9 cellular contexts compared by ENCODE assay signal in genomic region chr7:101990811-101991418, GRCh38.
DNase-seq lines count a peak whose midpoint lies in the region; ATAC-seq and TF ChIP-seq lines count a peak whose summit lies in the region.
"Had no signal": no experiment of that assay in that cellular context is flagged by ENCODE, and none has a peak within 500 bp of the region (broad histone marks: within the 10 kb centered on the region; RNA-seq: fewer than 3 reads in every experiment).

No MANE protein-coding gene starts in this region.

- CTCF ChIA-PET in activated CD8-positive, alpha-beta T cell treated with anti-CD3 and anti-CD28 coated beads for 36 hours (lab: Charles Lee): no interaction called here

- POLR2A ChIA-PET in activated CD8-positive, alpha-beta T cell treated with anti-CD3 and anti-CD28 coated beads for 36 hours (lab: Charles Lee): interaction anchor here (0.5 kb wide), 1 partner anchor 58 kb away, joined by 3 read pairs; no protein-coding TSS in a partner anchor

- H3K9me3 Mint-ChIP-seq in activated CD8-positive, alpha-beta T cell treated with anti-CD3 and anti-CD28 coated beads for 36 hours: no peaks in the 10 kb centered on the region
- no peaks in the 10 kb centered on the region for H3K9me3 Mint-ChIP-seq in osteocyte (ENCODE audit: unreplicated experiment)

- H3K27me3 Mint-ChIP-seq in activated CD8-positive, alpha-beta T cell treated with anti-CD3 and anti-CD28 coated beads for 36 hours: no peaks in the 10 kb centered on the region
- no peaks in the 10 kb centered on the region for H3K27me3 Mint-ChIP-seq in osteocyte (ENCODE audit: unreplicated experiment)

- ATAC-seq in GM19372 (IDR thresholded peaks at IDR 0.05; ENCODE audit: low read depth, unreplicated experiment) (peak; percentile 86), HG03108 (IDR thresholded peaks at IDR 0.05; ENCODE audit: unreplicated experiment) (peak; percentile 72)
- peak; percentile 66 for ATAC-seq in activated CD8-positive, alpha-beta T cell treated with anti-CD3 and anti-CD28 coated beads for 36 hours

- peak overlapping the region; percentile 75 for H3K27ac Mint-ChIP-seq in activated CD8-positive, alpha-beta T cell treated with anti-CD3 and anti-CD28 coated beads for 36 hours
- H3K27ac Mint-ChIP-seq in osteocyte (ENCODE audit: unreplicated experiment): no peak overlapping the region

- DNase-seq in GF-D8 (lab: John Stamatoyannopoulos, UW) (peak; percentile 45), SW 1271 (lab: John Stamatoyannopoulos, UW) (no peak), ureter (ENCODE audit: low spot score) (no peak), osteocyte (ENCODE audit: extremely low spot score, unreplicated experiment) (no peak), NCI-H1694 treated with DMSO at 0.1 percent for 48 hours (lab: John Stamatoyannopoulos, UW) (no peak)
- peak; percentile 35 for DNase-seq in activated CD8-positive, alpha-beta T cell treated with anti-CD3 and anti-CD28 coated beads for 36 hours
- DNase-seq: SJCRH30 had no signal

- intact Hi-C loops in activated CD8-positive, alpha-beta T cell treated with anti-CD3 and anti-CD28 coated beads for 36 hours (cut with micrococcal nuclease): no loop called here

- TF ChIP-seq CTCF in activated CD8-positive, alpha-beta T cell treated with anti-CD3 and anti-CD28 coated beads for 36 hours (IDR thresholded peaks at IDR 0.05): no peak
- no peak for TF ChIP-seq CTCF in osteocyte (IDR thresholded peaks at IDR 0.05)

- H3K4me3 Mint-ChIP-seq in activated CD8-positive, alpha-beta T cell treated with anti-CD3 and anti-CD28 coated beads for 36 hours: peak overlapping the region; percentile 55
- no peak overlapping the region for H3K4me3 Mint-ChIP-seq in osteocyte (ENCODE audit: unreplicated experiment)

- H3K4me1 Mint-ChIP-seq in activated CD8-positive, alpha-beta T cell treated with anti-CD3 and anti-CD28 coated beads for 36 hours (ENCODE audit: low read depth): peaks cover 21% of the 10 kb centered on the region
- H3K4me1 Mint-ChIP-seq in osteocyte (ENCODE audit: unreplicated experiment): peaks cover 8% of the 10 kb centered on the region

- H3K36me3 Mint-ChIP-seq in activated CD8-positive, alpha-beta T cell treated with anti-CD3 and anti-CD28 coated beads for 36 hours (ENCODE audit: low read depth): no peaks in the 10 kb centered on the region
- H3K36me3 Mint-ChIP-seq in osteocyte (ENCODE audit: unreplicated experiment): no peaks in the 10 kb centered on the region

Comparison
In these comparisons a context has a peak if more than half of its experiments do, and no peak if none do; other contexts are left out.
1. DNase-seq: peak in GF-D8 (single experiment) and activated CD8-positive, alpha-beta T cell treated with anti-CD3 and anti-CD28 coated beads for 36 hours (single experiment); none in SW 1271 (0 of 2), ureter (single experiment), osteocyte (single experiment) and NCI-H1694 treated with DMSO at 0.1 percent for 48 hours (single experiment).
2. Peak in every context shown above with its lines, with median percentiles within 50 percentile points of each other: ATAC-seq.